ENCODE assay signal across 1 cellular context in the genomic region with DNA sequence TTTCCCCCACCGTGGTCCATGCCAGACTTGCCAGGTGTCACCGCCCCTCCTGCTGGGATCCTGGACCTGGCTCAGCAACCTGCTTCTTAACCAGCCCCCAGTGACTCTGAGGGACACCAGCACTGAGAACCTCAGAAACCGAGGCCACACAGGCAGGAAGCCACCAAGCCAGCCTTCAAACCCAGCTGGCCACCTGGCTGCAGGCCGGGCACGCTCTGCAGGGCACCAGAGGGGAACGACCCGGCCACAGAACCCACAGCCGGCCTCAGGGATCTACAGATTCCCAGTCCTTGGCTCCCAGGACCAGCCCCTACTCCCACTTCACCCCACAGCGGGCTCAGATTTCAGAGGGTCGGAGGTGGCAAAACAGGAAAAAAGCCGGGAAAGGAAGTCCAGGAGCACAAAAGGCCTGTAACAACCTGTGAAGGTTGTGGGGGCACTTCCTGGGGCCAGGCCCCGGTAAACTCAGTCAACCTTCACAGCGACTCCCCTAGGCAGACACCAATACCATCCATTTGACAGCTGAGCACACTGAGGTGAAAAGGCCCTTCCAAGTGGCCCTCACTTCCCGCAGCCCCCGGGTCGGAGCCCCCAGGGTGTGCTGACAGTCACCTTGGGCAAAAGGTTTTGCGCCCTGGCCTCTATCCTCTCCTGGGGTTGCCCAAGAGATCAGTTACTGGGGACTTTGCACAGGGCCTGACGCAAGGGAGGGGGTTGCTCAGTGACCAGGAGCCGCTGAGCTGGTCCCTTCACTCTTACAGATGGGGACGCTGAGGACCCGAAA.
TF ChIP-seq lines count a peak whose summit lies in the region.

No MANE protein-coding gene starts in this region.

TF ChIP-seq in H1, 55 proteins besides CTCF, POLR2A, EP300 and RAD21:
- no peak for TF ChIP-seq FOSL1 (IDR thresholded peaks at IDR 0.05; ENCODE audit: insufficient read depth, low read depth, low read length)
- TF ChIP-seq, protein P1, sequence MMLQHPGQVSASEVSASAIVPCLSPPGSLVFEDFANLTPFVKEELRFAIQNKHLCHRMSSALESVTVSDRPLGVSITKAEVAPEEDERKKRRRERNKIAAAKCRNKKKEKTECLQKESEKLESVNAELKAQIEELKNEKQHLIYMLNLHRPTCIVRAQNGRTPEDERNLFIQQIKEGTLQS (IDR thresholded peaks at IDR 0.05; ENCODE audit: insufficient read depth, low read depth, low read length), result no peak
- no peak for TF ChIP-seq SAP30 (IDR thresholded peaks at IDR 0.05; ENCODE audit: insufficient read depth, insufficient replicate concordance, low read length)
- TF ChIP-seq CREB1 (IDR thresholded peaks at IDR 0.05), result no peak
- TF ChIP-seq SRF (IDR thresholded peaks at IDR 0.05; ENCODE audit: low read depth, low read length), result no peak
- TF ChIP-seq RXRA (IDR thresholded peaks at IDR 0.05; ENCODE audit: insufficient read depth, low read depth, low read length), result no peak
- TF ChIP-seq YY1 (IDR thresholded peaks at IDR 0.05; ENCODE audit: low read depth, low read length), result no peak
- TF ChIP-seq SP2 (IDR thresholded peaks at IDR 0.05; ENCODE audit: low read length), result no peak
- TF ChIP-seq RFX5 (IDR thresholded peaks at IDR 0.05; ENCODE audit: borderline replicate concordance, low read depth, low read length), result no peak
- TF ChIP-seq RNF2 (IDR thresholded peaks at IDR 0.05; ENCODE audit: borderline replicate concordance, low read depth, low read length, missing control alignments, poor library complexity, severe bottlenecking), result no peak
- TF ChIP-seq CEBPB (IDR thresholded peaks at IDR 0.05; ENCODE audit: low read depth, low read length), result no peak
- TF ChIP-seq POLR2AphosphoS5 (IDR thresholded peaks at IDR 0.05; ENCODE audit: low read depth, low read length), result no peak
- TF ChIP-seq JUN (IDR thresholded peaks at IDR 0.05; ENCODE audit: low read depth, low read length), result no peak
- TF ChIP-seq BCL11A (IDR thresholded peaks at IDR 0.05; ENCODE audit: low read depth in 2 of 2, low read length in 2 of 2), result no peak
- TF ChIP-seq BRCA1 (IDR thresholded peaks at IDR 0.05; ENCODE audit: low read depth, low read length), result no peak
- TF ChIP-seq, protein P2, sequence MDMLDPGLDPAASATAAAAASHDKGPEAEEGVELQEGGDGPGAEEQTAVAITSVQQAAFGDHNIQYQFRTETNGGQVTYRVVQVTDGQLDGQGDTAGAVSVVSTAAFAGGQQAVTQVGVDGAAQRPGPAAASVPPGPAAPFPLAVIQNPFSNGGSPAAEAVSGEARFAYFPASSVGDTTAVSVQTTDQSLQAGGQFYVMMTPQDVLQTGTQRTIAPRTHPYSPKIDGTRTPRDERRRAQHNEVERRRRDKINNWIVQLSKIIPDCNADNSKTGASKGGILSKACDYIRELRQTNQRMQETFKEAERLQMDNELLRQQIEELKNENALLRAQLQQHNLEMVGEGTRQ (IDR thresholded peaks at IDR 0.05; ENCODE audit: low read length), result no peak
- TF ChIP-seq SP4 (IDR thresholded peaks at IDR 0.05; ENCODE audit: low read length), result no peak
